Comparison of ENCODE assay signal across 8 cellular contexts in the genomic region with DNA sequence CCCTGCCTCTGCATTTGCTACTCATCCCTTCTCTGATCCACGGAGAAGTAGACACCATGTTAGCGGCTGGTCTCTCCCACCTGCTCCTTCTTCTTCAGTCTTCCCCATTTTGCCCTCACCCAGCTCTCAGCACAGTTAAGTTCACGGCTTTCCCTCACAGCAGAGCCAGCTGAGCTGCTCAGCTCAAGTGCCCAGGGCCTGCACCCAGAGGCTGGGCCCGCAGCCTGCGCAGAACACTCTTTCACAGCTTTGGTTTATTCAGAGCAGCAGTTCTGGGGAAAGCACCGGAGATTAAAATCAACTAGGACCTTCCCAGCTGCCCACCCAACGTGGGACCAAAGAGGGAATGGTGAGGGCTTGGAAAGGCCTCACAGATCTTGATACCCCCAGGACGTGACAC. TPM values are rescaled to one million over a fixed set of nuclear protein-coding genes. Genes with fewer than 3 reads are reported as not detected.
"Had no signal": no experiment of that assay in that cellular context is flagged by ENCODE, and none has a peak within 500 bp of the region (broad histone marks: within the 10 kb centered on the region; RNA-seq: fewer than 3 reads in every experiment).

No MANE protein-coding gene starts in this region.

- H3K9me3 Mint-ChIP-seq: H9 had no signal

- H3K4me3 Mint-ChIP-seq: H9 had no signal

- DNase-seq: GM23248, GOT3, H9, HCEC 1CT, IMR-90 had no signal

- H3K9ac ChIP-seq: GM23248 had no signal

- H3K27ac ChIP-seq: GM23248 had no signal

- H3K4me3 ChIP-seq: GM23248 had no signal

- H2AFZ ChIP-seq: GM23248 had no signal

- FAIRE-seq: H54, HTR-8/SVneo had no signal

- H3K4me1 Mint-ChIP-seq: H9 had no signal

RNA-seq across cellular contexts. Expression of a gene that starts 41.9 kb away (rescaled TPM):
- total RNA-seq: GM23248, H9, HT-29, IMR-90 had no signal
- polyA plus RNA-seq: GM23248, IMR-90 had no signal
